ENCODE assay signal across 1 cellular context in the genomic region with DNA sequence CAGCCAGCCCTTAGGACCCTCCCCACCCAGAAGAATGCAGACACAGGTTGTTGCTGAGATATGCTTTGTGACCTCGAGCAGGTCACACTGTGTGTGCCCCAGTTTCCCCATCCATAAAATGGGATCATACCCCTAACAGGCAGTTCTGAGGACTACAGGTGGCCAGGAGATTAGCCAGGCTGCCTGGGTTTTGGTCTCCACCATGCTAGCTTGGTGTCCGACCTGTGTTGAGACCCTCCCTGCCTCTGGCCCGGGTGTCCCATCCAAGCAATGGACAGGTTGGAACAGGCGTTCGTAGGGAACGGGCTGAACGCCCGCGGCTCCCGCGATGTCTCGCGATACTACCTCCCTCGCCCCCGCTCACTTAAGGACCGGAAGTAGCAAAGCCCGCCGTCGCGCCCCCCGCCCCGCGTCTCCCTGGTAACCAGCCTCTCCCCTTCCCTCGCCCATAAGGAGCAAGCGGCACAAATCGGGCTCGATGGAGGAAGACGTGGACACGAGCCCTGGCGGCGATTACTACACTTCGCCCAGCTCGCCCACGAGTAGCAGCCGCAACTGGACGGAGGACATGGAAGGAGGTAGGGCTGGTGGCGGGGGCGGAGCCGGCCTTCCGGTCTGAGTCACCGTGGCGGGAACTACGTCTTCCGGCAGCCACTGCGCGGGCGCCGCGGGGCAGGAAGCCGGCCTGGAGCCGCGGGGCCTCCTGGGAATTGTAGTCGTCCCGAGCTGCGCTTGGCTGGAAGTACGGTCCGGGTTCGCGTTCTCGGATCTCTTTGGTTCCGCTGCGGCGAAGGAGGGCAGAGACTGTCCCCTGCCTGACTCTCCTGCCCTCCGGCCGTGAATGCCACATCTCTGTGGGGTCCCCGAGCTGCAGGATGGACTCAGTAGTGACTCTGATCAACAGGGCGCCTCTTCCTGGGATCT.
A peak's percentile ranks its signal among the peaks of the same experiment; 100 is the strongest.
TF ChIP-seq lines count a peak whose summit lies in the region.

No MANE protein-coding gene starts in this region.

TF ChIP-seq in HepG2, 621 proteins besides CTCF, POLR2A, EP300 and RAD21 (continued from another document and continues in another):
- TF ChIP-seq, protein P1, sequence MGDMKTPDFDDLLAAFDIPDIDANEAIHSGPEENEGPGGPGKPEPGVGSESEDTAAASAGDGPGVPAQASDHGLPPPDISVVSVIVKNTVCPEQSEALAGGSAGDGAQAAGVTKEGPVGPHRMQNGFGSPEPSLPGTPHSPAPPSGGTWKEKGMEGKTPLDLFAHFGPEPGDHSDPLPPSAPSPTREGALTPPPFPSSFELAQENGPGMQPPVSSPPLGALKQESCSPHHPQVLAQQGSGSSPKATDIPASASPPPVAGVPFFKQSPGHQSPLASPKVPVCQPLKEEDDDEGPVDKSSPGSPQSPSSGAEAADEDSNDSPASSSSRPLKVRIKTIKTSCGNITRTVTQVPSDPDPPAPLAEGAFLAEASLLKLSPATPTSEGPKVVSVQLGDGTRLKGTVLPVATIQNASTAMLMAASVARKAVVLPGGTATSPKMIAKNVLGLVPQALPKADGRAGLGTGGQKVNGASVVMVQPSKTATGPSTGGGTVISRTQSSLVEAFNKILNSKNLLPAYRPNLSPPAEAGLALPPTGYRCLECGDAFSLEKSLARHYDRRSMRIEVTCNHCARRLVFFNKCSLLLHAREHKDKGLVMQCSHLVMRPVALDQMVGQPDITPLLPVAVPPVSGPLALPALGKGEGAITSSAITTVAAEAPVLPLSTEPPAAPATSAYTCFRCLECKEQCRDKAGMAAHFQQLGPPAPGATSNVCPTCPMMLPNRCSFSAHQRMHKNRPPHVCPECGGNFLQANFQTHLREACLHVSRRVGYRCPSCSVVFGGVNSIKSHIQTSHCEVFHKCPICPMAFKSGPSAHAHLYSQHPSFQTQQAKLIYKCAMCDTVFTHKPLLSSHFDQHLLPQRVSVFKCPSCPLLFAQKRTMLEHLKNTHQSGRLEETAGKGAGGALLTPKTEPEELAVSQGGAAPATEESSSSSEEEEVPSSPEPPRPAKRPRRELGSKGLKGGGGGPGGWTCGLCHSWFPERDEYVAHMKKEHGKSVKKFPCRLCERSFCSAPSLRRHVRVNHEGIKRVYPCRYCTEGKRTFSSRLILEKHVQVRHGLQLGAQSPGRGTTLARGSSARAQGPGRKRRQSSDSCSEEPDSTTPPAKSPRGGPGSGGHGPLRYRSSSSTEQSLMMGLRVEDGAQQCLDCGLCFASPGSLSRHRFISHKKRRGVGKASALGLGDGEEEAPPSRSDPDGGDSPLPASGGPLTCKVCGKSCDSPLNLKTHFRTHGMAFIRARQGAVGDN (CRISPR knock-in tag; IDR thresholded peaks at IDR 0.05), result peak; percentile 85
- TF ChIP-seq IRF1 (CRISPR knock-in tag; IDR thresholded peaks at IDR 0.05; ENCODE audit: low read depth) (no peak), HDAC2 (CRISPR knock-in tag; IDR thresholded peaks at IDR 0.05) (no peak), ZNF841 (CRISPR knock-in tag; IDR thresholded peaks at IDR 0.05; ENCODE audit: borderline replicate concordance) (no peak), ZNF510 (CRISPR knock-in tag; IDR thresholded peaks at IDR 0.05; ENCODE audit: low read depth) (no peak), ZNF431 (CRISPR knock-in tag; IDR thresholded peaks at IDR 0.05; ENCODE audit: borderline replicate concordance, low read depth) (no peak), ZNF143 (CRISPR knock-in tag; IDR thresholded peaks at IDR 0.05) (peak; percentile 99), ZBTB33 (CRISPR knock-in tag; IDR thresholded peaks at IDR 0.05) (no peak), ZNF441 (CRISPR knock-in tag; IDR thresholded peaks at IDR 0.05; ENCODE audit: borderline replicate concordance) (no peak), GRHL1 (CRISPR knock-in tag; conservative IDR thresholded peaks at IDR 0.05) (no peak), ZNF230 (CRISPR knock-in tag; IDR thresholded peaks at IDR 0.05) (no peak), STAG1 (CRISPR knock-in tag; IDR thresholded peaks at IDR 0.05) (no peak), ATF4 (CRISPR knock-in tag; IDR thresholded peaks at IDR 0.05) (no peak), TAF1 (CRISPR knock-in tag; IDR thresholded peaks at IDR 0.05) (peak; percentile 60), HNRNPLL (IDR thresholded peaks at IDR 0.05; ENCODE audit: low read depth, low read length, poor library complexity, severe bottlenecking) (peak; percentile 31), ZNF280B (CRISPR knock-in tag; IDR thresholded peaks at IDR 0.05; ENCODE audit: borderline replicate concordance) (peak; percentile 84; the same call in 1 of the 2 replicates), ZNF558 (CRISPR knock-in tag; IDR thresholded peaks at IDR 0.05; ENCODE audit: borderline replicate concordance) (peak; percentile 30; the same call in 1 of the 2 replicates), SIX4 (CRISPR knock-in tag; IDR thresholded peaks at IDR 0.05) (no peak), KMT2A (CRISPR knock-in tag; IDR thresholded peaks at IDR 0.05) (0 out of 2 replicates have a peak, but pooled peaks have one; percentile 27), ZKSCAN8 (CRISPR knock-in tag; IDR thresholded peaks at IDR 0.05; ENCODE audit: borderline replicate concordance) (peak; percentile 30; the same call in 1 of the 2 replicates), RBM22 (optimal IDR thresholded peaks at IDR 0.05; ENCODE audit: low read length) (no peak), SIX1 (CRISPR knock-in tag; IDR thresholded peaks at IDR 0.05; ENCODE audit: borderline replicate concordance) (no peak), ZFP36L2 (CRISPR knock-in tag; IDR thresholded peaks at IDR 0.05) (no peak), TGIF2 (CRISPR knock-in tag; IDR thresholded peaks at IDR 0.05) (no peak), MEIS2 (CRISPR knock-in tag; IDR thresholded peaks at IDR 0.05) (no peak), HIVEP1 (CRISPR knock-in tag; IDR thresholded peaks at IDR 0.05) (peak; percentile 76; the same call in 1 of the 2 replicates), ZNF709 (CRISPR knock-in tag; IDR thresholded peaks at IDR 0.05) (no peak), MED8 (CRISPR knock-in tag; IDR thresholded peaks at IDR 0.05; ENCODE audit: insufficient replicate concordance) (peak; percentile 55), ZFP41 (CRISPR knock-in tag; IDR thresholded peaks at IDR 0.05; ENCODE audit: borderline replicate concordance) (no peak), SRF (IDR thresholded peaks at IDR 0.05; ENCODE audit: low read depth, low read length) (no peak), ZBTB38 (CRISPR knock-in tag; IDR thresholded peaks at IDR 0.05) (peak; percentile 61; the same call in 1 of the 2 replicates), CAMTA2 (CRISPR knock-in tag; IDR thresholded peaks at IDR 0.05; ENCODE audit: borderline replicate concordance) (no peak), RBAK (CRISPR knock-in tag; IDR thresholded peaks at IDR 0.05) (no peak), ZNF792 (CRISPR knock-in tag; IDR thresholded peaks at IDR 0.05) (no peak), ZNF460 (CRISPR knock-in tag; IDR thresholded peaks at IDR 0.05; ENCODE audit: borderline replicate concordance) (no peak), NR3C1 (CRISPR knock-in tag; IDR thresholded peaks at IDR 0.05) (no peak), PHF5A (CRISPR knock-in tag; IDR thresholded peaks at IDR 0.05; ENCODE audit: low read depth, unreplicated experiment) (no peak), ZNF704 (CRISPR knock-in tag; IDR thresholded peaks at IDR 0.05; ENCODE audit: borderline replicate concordance) (no peak), ZNF24 (IDR thresholded peaks at IDR 0.05) (no peak), ZNF468 (CRISPR knock-in tag; IDR thresholded peaks at IDR 0.05) (no peak)
- TF ChIP-seq, protein P2, sequence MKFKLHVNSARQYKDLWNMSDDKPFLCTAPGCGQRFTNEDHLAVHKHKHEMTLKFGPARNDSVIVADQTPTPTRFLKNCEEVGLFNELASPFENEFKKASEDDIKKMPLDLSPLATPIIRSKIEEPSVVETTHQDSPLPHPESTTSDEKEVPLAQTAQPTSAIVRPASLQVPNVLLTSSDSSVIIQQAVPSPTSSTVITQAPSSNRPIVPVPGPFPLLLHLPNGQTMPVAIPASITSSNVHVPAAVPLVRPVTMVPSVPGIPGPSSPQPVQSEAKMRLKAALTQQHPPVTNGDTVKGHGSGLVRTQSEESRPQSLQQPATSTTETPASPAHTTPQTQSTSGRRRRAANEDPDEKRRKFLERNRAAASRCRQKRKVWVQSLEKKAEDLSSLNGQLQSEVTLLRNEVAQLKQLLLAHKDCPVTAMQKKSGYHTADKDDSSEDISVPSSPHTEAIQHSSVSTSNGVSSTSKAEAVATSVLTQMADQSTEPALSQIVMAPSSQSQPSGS (CRISPR knock-in tag; IDR thresholded peaks at IDR 0.05), result 0 out of 2 replicates have a peak, but pooled peaks have one; percentile 24
- TF ChIP-seq, protein P3, sequence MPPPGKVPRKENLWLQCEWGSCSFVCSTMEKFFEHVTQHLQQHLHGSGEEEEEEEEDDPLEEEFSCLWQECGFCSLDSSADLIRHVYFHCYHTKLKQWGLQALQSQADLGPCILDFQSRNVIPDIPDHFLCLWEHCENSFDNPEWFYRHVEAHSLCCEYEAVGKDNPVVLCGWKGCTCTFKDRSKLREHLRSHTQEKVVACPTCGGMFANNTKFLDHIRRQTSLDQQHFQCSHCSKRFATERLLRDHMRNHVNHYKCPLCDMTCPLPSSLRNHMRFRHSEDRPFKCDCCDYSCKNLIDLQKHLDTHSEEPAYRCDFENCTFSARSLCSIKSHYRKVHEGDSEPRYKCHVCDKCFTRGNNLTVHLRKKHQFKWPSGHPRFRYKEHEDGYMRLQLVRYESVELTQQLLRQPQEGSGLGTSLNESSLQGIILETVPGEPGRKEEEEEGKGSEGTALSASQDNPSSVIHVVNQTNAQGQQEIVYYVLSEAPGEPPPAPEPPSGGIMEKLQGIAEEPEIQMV (CRISPR knock-in tag; IDR thresholded peaks at IDR 0.05; ENCODE audit: low read depth), result no peak
- TF ChIP-seq, protein P4, sequence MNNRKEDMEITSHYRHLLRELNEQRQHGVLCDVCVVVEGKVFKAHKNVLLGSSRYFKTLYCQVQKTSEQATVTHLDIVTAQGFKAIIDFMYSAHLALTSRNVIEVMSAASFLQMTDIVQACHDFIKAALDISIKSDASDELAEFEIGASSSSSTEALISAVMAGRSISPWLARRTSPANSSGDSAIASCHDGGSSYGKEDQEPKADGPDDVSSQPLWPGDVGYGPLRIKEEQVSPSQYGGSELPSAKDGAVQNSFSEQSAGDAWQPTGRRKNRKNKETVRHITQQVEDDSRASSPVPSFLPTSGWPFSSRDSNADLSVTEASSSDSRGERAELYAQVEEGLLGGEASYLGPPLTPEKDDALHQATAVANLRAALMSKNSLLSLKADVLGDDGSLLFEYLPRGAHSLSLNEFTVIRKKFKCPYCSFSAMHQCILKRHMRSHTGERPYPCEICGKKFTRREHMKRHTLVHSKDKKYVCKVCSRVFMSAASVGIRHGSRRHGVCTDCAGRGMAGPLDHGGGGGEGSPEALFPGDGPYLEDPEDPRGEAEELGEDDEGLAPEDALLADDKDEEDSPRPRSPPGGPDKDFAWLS (CRISPR knock-in tag; IDR thresholded peaks at IDR 0.05; ENCODE audit: borderline replicate concordance), result no peak
